8 cellular contexts compared by ENCODE assay signal in genomic region chr22:17830041-17830961, GRCh38. TPM values are rescaled to one million over a fixed set of nuclear protein-coding genes. Genes with fewer than 3 reads are reported as not detected.
DNase-seq lines count a peak whose midpoint lies in the region; ATAC-seq and TF ChIP-seq lines count a peak whose summit lies in the region.

No MANE protein-coding gene starts in this region.

- peaks cover 30% of the 10 kb centered on the region for H3K36me3 Mint-ChIP-seq in endothelial cell (ENCODE audit: low read depth, unreplicated experiment)

- no peak overlapping the region for H3K27ac Mint-ChIP-seq in endothelial cell (ENCODE audit: unreplicated experiment)

- no peaks in the 10 kb centered on the region for H3K9me3 Mint-ChIP-seq in endothelial cell (ENCODE audit: unreplicated experiment)

- TF ChIP-seq CTCF in endothelial cell (IDR thresholded peaks at IDR 0.05; ENCODE audit: unreplicated experiment) = peak; percentile 84

- DNase-seq in G401 (ENCODE audit: low spot score) (peak; percentile 94), NOMO-1 (lab: John Stamatoyannopoulos, UW; ENCODE audit: unreplicated experiment in 2 of 2) (peak; percentile 38 to 60), endothelial cell (ENCODE audit: low spot score) (peak; percentile 94), midbrain (lab: John Stamatoyannopoulos, UW) (peak; percentile 89)
- peak; percentile 34 for DNase-seq in activated CD8-positive, alpha-beta memory T cell treated with anti-CD3 and anti-CD28 coated beads, Interleukin-2, amount 50 U/mL, for 1 hour (ENCODE audit: extremely low read depth)
- peak; percentile 35 to 56 for DNase-seq in stimulated activated CD8-positive, alpha-beta memory T cell treated with anti-CD3 and anti-CD28 coated beads, Interleukin-15, amount 100 ng/mL, for 4 hours (ENCODE audit: low read depth in 2 of 2)

- in situ Hi-C loops in G401 (cut with HindIII; ENCODE audit: low sequenced_read_pairs) = no loop called here

- H3K4me3 Mint-ChIP-seq in endothelial cell (ENCODE audit: unreplicated experiment) = no peak overlapping the region

- ATAC-seq in HG03442 (IDR thresholded peaks at IDR 0.05; ENCODE audit: unreplicated experiment) (peak; percentile 70), GM21619 (IDR thresholded peaks at IDR 0.05; ENCODE audit: unreplicated experiment) (no peak)

- peaks cover 6% of the 10 kb centered on the region for H3K4me1 Mint-ChIP-seq in endothelial cell (ENCODE audit: unreplicated experiment)

- peaks cover 8% of the 10 kb centered on the region for H3K27me3 Mint-ChIP-seq in endothelial cell (ENCODE audit: unreplicated experiment)

RNA-seq across cellular contexts. Expression of gene BID, which starts 56.0 kb away (rescaled TPM):
- total RNA-seq in G401 (2014; rRNA removed; shearing (Covaris generic)) = 28.4 and 58.9 TPM in 2 replicates
- 32.5 TPM for total RNA-seq in endothelial cell (ENCODE audit: unreplicated experiment)

Comparison
In these comparisons a context has a peak if more than half of its experiments do, and no peak if none do; other contexts are left out.
1. DNase-seq: peak in every context shown above with its lines; median percentile 94 in G401; 94 in endothelial cell; 89 in midbrain; 49 in NOMO-1; 46 in stimulated activated CD8-positive, alpha-beta memory T cell treated with anti-CD3 and anti-CD28 coated beads, Interleukin-15, amount 100 ng/mL, for 4 hours; 34 in activated CD8-positive, alpha-beta memory T cell treated with anti-CD3 and anti-CD28 coated beads, Interleukin-2, amount 50 U/mL, for 1 hour.